In genomic region chr3:52393959-52394670, GRCh38 we compare ENCODE assay signal across 1 cellular context.
TF ChIP-seq lines count a peak whose summit lies in the region.

No MANE protein-coding gene starts in this region.

TF ChIP-seq in IMR-90, 13 proteins besides CTCF, POLR2A, EP300 and RAD21 (continued from another document):
- TF ChIP-seq ELK1 (IDR thresholded peaks at IDR 0.05; ENCODE audit: borderline replicate concordance, low read depth, low read length) (no peak), MAFK (IDR thresholded peaks at IDR 0.05; ENCODE audit: low read depth, low read length) (no peak), CEBPB (IDR thresholded peaks at IDR 0.05; ENCODE audit: low read depth, low read length) (no peak), MAZ (IDR thresholded peaks at IDR 0.05; ENCODE audit: borderline replicate concordance, low read depth, low read length) (no peak), RFX5 (IDR thresholded peaks at IDR 0.05; ENCODE audit: low read depth, low read length) (no peak), CHD1 (IDR thresholded peaks at IDR 0.05; ENCODE audit: low read depth, low read length) (no peak), NFE2L2 (IDR thresholded peaks at IDR 0.05; ENCODE audit: low read depth, low read length) (no peak), BHLHE40 (IDR thresholded peaks at IDR 0.05; ENCODE audit: low read depth, low read length) (no peak), MXI1 (IDR thresholded peaks at IDR 0.05; ENCODE audit: borderline replicate concordance, low read depth, low read length) (no peak)
